ENCODE assay signal across 1 cellular context in genomic region chr13:107295391-107296157, GRCh38.
TF ChIP-seq lines count a peak whose summit lies in the region.

No MANE protein-coding gene starts in this region.

TF ChIP-seq in SK-N-SH treated with all-trans-retinoic acid at 6 μM for 48 hours, 23 proteins besides CTCF, POLR2A, EP300 and RAD21 (continued from another document):
- TF ChIP-seq, protein P1, sequence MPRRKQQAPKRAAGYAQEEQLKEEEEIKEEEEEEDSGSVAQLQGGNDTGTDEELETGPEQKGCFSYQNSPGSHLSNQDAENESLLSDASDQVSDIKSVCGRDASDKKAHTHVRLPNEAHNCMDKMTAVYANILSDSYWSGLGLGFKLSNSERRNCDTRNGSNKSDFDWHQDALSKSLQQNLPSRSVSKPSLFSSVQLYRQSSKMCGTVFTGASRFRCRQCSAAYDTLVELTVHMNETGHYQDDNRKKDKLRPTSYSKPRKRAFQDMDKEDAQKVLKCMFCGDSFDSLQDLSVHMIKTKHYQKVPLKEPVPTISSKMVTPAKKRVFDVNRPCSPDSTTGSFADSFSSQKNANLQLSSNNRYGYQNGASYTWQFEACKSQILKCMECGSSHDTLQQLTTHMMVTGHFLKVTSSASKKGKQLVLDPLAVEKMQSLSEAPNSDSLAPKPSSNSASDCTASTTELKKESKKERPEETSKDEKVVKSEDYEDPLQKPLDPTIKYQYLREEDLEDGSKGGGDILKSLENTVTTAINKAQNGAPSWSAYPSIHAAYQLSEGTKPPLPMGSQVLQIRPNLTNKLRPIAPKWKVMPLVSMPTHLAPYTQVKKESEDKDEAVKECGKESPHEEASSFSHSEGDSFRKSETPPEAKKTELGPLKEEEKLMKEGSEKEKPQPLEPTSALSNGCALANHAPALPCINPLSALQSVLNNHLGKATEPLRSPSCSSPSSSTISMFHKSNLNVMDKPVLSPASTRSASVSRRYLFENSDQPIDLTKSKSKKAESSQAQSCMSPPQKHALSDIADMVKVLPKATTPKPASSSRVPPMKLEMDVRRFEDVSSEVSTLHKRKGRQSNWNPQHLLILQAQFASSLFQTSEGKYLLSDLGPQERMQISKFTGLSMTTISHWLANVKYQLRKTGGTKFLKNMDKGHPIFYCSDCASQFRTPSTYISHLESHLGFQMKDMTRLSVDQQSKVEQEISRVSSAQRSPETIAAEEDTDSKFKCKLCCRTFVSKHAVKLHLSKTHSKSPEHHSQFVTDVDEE (CRISPR knock-in tag; IDR thresholded peaks at IDR 0.05) = no peak
